Comparison of ENCODE assay signal across 8 cellular contexts in the genomic region with DNA sequence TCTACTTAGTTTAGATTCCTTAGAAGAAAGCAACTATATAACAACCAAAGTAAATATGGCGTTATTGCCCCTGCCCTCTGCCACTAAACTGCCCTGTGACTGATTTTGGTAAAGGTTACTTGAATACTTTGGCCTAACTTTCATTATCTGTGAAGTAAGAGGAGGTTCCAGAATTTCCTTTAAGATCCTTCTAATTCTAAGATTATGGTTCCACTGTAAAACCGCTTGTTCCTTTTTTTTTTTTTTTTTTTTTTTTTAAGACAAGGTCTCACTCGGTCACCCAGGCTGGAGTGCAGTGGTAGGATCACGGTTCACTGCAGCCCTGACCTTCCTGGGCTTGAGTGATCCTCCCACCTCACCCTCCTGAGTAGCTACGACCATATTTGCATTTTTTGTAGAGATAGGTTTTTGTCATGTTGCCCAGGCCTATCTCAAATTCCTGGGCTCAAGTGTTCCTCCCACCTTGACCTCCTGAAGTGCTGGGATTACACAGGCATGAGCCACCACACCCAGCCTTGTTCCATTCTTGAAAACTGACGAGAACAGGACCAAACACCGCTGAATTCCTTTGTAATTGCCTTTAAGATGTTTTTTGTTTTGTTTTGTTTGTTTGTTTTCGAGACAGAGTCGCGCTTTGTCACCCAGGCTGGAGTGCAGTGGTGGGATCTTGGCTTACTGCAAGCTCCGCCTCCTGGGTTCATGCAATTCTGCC. TPM values are rescaled to one million over a fixed set of nuclear protein-coding genes. Genes with fewer than 3 reads are reported as not detected.
DNase-seq lines count a peak whose midpoint lies in the region; ATAC-seq and TF ChIP-seq lines count a peak whose summit lies in the region.

No MANE protein-coding gene starts in this region.

- ATAC-seq in left ventricle myocardium superior, result peak; percentile 53
- no peak for ATAC-seq in HG03457 (IDR thresholded peaks at IDR 0.05; ENCODE audit: unreplicated experiment)
- ATAC-seq in GM18519 (IDR thresholded peaks at IDR 0.05; ENCODE audit: low FRiP score, unreplicated experiment), result no peak

- H3K4me3 ChIP-seq in HUES48 (ENCODE audit: low read depth, low read length) (no peak overlapping the region), smooth muscle cell (no peak overlapping the region)

- H3K4me1 Mint-ChIP-seq in chondrocyte (ENCODE audit: low read depth), result peaks cover 38% of the 10 kb centered on the region

- H3K9ac ChIP-seq in HUES48 (ENCODE audit: low read depth, low read length) (no peak overlapping the region), smooth muscle cell (ENCODE audit: low read depth) (no peak overlapping the region)

- H3K9me3 ChIP-seq in HUES48 (ENCODE audit: control insufficient read depth, insufficient read depth, low read length) (no peaks in the 10 kb centered on the region), smooth muscle cell (replicated peaks; ENCODE audit: low read depth) (no peaks in the 10 kb centered on the region)

- WGBS in smooth muscle cell (ENCODE audit: low lambda C conversion rate), result 62% methylated on average over 11 of the region's 11 CpGs

- H4K20me1 ChIP-seq in smooth muscle cell (ENCODE audit: low read depth), result peaks cover 98% of the 10 kb centered on the region

- H2AFZ ChIP-seq in smooth muscle cell (ENCODE audit: low read depth), result no peak overlapping the region

- no peaks in the 10 kb centered on the region for H3K27me3 Mint-ChIP-seq in chondrocyte (ENCODE audit: low read depth)

- intact Hi-C loops in left ventricle myocardium superior (cut with micrococcal nuclease), result no loop called here
- intact Hi-C loops in cardiac septum (cut with DNase I), result no loop called here

- peak overlapping the region; percentile 15 for H3K27ac Mint-ChIP-seq in chondrocyte (ENCODE audit: unreplicated experiment)

- H3K79me2 ChIP-seq in smooth muscle cell (ENCODE audit: low read depth), result peaks cover 100% of the 10 kb centered on the region

- H3K27ac ChIP-seq in HUES48 (ENCODE audit: low read depth, low read length) (peak overlapping the region; percentile 56), smooth muscle cell (ENCODE audit: low read depth) (peak overlapping the region; percentile 62)

- DNase-seq in left ventricle myocardium superior, result no peak
- DNase-seq in cardiac septum (ENCODE audit: low spot score), result no peak
- no peak for DNase-seq in chondrocyte (ENCODE audit: low spot score)
- no peak for DNase-seq in smooth muscle cell (lab: John Stamatoyannopoulos, UW; ENCODE audit: unreplicated experiment)
- no peak for DNase-seq in iPS-NIHi11 (ENCODE audit: low spot score)

- no peaks in the 10 kb centered on the region for H3K27me3 ChIP-seq in HUES48 (ENCODE audit: control insufficient read depth, insufficient read depth, low read length)
- H3K27me3 ChIP-seq in smooth muscle cell (ENCODE audit: low read depth), result no peaks in the 10 kb centered on the region

- no peak overlapping the region for H3K4me3 Mint-ChIP-seq in chondrocyte (ENCODE audit: unreplicated experiment)

- H3K36me3 ChIP-seq in HUES48 (ENCODE audit: control insufficient read depth, insufficient read depth, low read length) (peaks cover 40% of the 10 kb centered on the region), smooth muscle cell (ENCODE audit: low read depth) (no peaks in the 10 kb centered on the region)

- no peaks in the 10 kb centered on the region for H3F3A ChIP-seq in smooth muscle cell (ENCODE audit: low read depth)

- H3K9me3 Mint-ChIP-seq in chondrocyte (ENCODE audit: low read depth), result no peaks in the 10 kb centered on the region

- peaks cover 5% of the 10 kb centered on the region for H3K4me1 ChIP-seq in HUES48 (ENCODE audit: control insufficient read depth, insufficient read depth, low read length)
- H3K4me1 ChIP-seq in smooth muscle cell (ENCODE audit: low read depth), result peaks cover 3% of the 10 kb centered on the region

- TF ChIP-seq CTCF in chondrocyte (IDR thresholded peaks at IDR 0.05), result no peak
- no peak for TF ChIP-seq CTCF in smooth muscle cell (IDR thresholded peaks at IDR 0.05; ENCODE audit: borderline replicate concordance, insufficient read depth, poor library complexity, severe bottlenecking)

- H3K36me3 Mint-ChIP-seq in chondrocyte (ENCODE audit: low read depth), result peaks cover 8% of the 10 kb centered on the region

- no peak overlapping the region for H3K4me2 ChIP-seq in smooth muscle cell

RNA-seq across cellular contexts. Expression of a gene that starts 7.0 kb away (rescaled TPM):
- total RNA-seq in left ventricle myocardium superior (34.8 TPM), cardiac septum (33.1 TPM), chondrocyte (53.3 to 61.3 TPM (median 53.8 TPM) in 3 replicates), smooth muscle cell (57.5 and 61.3 TPM in 2 replicates)
- 18.3 and 19.4 TPM in 2 replicates for polyA plus RNA-seq in smooth muscle cell
